1 cellular context compared by ENCODE assay signal in genomic region chr5:141521244-141521781, GRCh38.
TF ChIP-seq lines count a peak whose summit lies in the region.

No MANE protein-coding gene starts in this region.

TF ChIP-seq in K562, 482 proteins besides CTCF, POLR2A, EP300 and RAD21 (continued from another document and continues in another):
- TF ChIP-seq RAD51 (IDR thresholded peaks at IDR 0.05; ENCODE audit: borderline replicate concordance, low read depth) (no peak), ZBTB17 (CRISPR knock-in tag; IDR thresholded peaks at IDR 0.05) (no peak), RHOXF2B (CRISPR knock-in tag; conservative IDR thresholded peaks at IDR 0.05) (no peak), MED1 (CRISPR knock-in tag; IDR thresholded peaks at IDR 0.05; ENCODE audit: borderline replicate concordance) (no peak), TFE3 (CRISPR knock-in tag; IDR thresholded peaks at IDR 0.05) (no peak), HBP1 (CRISPR knock-in tag; IDR thresholded peaks at IDR 0.05) (no peak), SFPQ (IDR thresholded peaks at IDR 0.05; ENCODE audit: low read depth, low read length) (no peak), ZNF165 (CRISPR knock-in tag; IDR thresholded peaks at IDR 0.05; ENCODE audit: borderline replicate concordance) (no peak), SMAD2 (IDR thresholded peaks at IDR 0.05; ENCODE audit: low read depth, low read length) (no peak), HES1 (IDR thresholded peaks at IDR 0.05; ENCODE audit: low read depth) (no peak), NFIC (IDR thresholded peaks at IDR 0.05) (peak; percentile 63), RBFOX2 (IDR thresholded peaks at IDR 0.05; ENCODE audit: low read depth, low read length) (no peak), FIP1L1 (IDR thresholded peaks at IDR 0.05; ENCODE audit: low read depth, low read length, poor library complexity, severe bottlenecking) (no peak), ZEB2 (IDR thresholded peaks at IDR 0.05) (no peak), CBX2 (IDR thresholded peaks at IDR 0.05; ENCODE audit: insufficient read depth, low read length, poor library complexity, severe bottlenecking) (no peak), PRMT5 (CRISPR knock-in tag; IDR thresholded peaks at IDR 0.05) (no peak), MAFG (tag; conservative IDR thresholded peaks at IDR 0.05) (no peak), ID3 (CRISPR knock-in tag; IDR thresholded peaks at IDR 0.05) (no peak), ID3 (tag; IDR thresholded peaks at IDR 0.05) (no peak), SMAD4 (CRISPR knock-in tag; conservative IDR thresholded peaks at IDR 0.05) (0 out of 2 replicates have a peak, but pooled peaks have one; percentile 42), HIVEP1 (CRISPR knock-in tag; IDR thresholded peaks at IDR 0.05) (no peak), MEF2D (tag; conservative IDR thresholded peaks at IDR 0.05; ENCODE audit: low read depth) (peak; percentile 98), RNF2 (IDR thresholded peaks at IDR 0.05) (no peak), SP2 (IDR thresholded peaks at IDR 0.05; ENCODE audit: extremely low read depth, low read depth, low read length, poor library complexity, severe bottlenecking) (no peak), HMGXB4 (CRISPR knock-in tag; IDR thresholded peaks at IDR 0.05) (no peak), RFX7 (CRISPR knock-in tag; IDR thresholded peaks at IDR 0.05) (no peak), FOXK1 (CRISPR knock-in tag; IDR thresholded peaks at IDR 0.05; ENCODE audit: borderline replicate concordance) (no peak), ZNF224 (CRISPR knock-in tag; IDR thresholded peaks at IDR 0.05) (no peak), ZNF668 (CRISPR knock-in tag; IDR thresholded peaks at IDR 0.05) (no peak), ZBTB49 (CRISPR knock-in tag; IDR thresholded peaks at IDR 0.05; ENCODE audit: borderline replicate concordance) (no peak), ZNF830 (CRISPR knock-in tag; IDR thresholded peaks at IDR 0.05) (no peak), ARHGAP35 (IDR thresholded peaks at IDR 0.05; ENCODE audit: partially characterized antibody) (no peak), IRF9 (tag; IDR thresholded peaks at IDR 0.05) (no peak), GTF2A2 (tag; IDR thresholded peaks at IDR 0.05) (no peak), ZNF609 (CRISPR knock-in tag; IDR thresholded peaks at IDR 0.05; ENCODE audit: borderline replicate concordance) (no peak), ZC3H4 (CRISPR knock-in tag; IDR thresholded peaks at IDR 0.05; ENCODE audit: borderline replicate concordance) (no peak), FOXA1 (IDR thresholded peaks at IDR 0.05; ENCODE audit: borderline replicate concordance) (no peak), RNF219 (CRISPR knock-in tag; IDR thresholded peaks at IDR 0.05) (no peak), E2F3 (CRISPR knock-in tag; IDR thresholded peaks at IDR 0.05) (no peak), MNT (conservative IDR thresholded peaks at IDR 0.05) (peak in 1 of 2 experiments; percentile 52; a peak in 1 of 4 replicates), ZNF445 (CRISPR knock-in tag; IDR thresholded peaks at IDR 0.05; ENCODE audit: low read depth) (no peak)
